ENCODE assay signal across 8 cellular contexts in genomic region chr3:141386611-141387110, GRCh38. TPM values are rescaled to one million over a fixed set of nuclear protein-coding genes. Genes with fewer than 3 reads are reported as not detected.
DNase-seq lines count a peak whose midpoint lies in the region; ATAC-seq and TF ChIP-seq lines count a peak whose summit lies in the region.

No MANE protein-coding gene starts in this region.

- no peak for DNase-seq in CD4-positive, CD25-positive, alpha-beta regulatory T cell
- no peak for DNase-seq in left lung
- DNase-seq in DMS153 treated with DMSO at 0.1 percent for 48 hours (lab: John Stamatoyannopoulos, UW; ENCODE audit: unreplicated experiment), result no peak

- H3K9me3 ChIP-seq in CD4-positive, CD25-positive, alpha-beta regulatory T cell (ENCODE audit: control insufficient read depth in 2 of 2, low read length in 2 of 2), result no peaks in the 10 kb centered on the region
- H3K9me3 ChIP-seq in HEK293 (ENCODE audit: control insufficient read depth, insufficient read depth, low read depth, low read length) (no peaks in the 10 kb centered on the region), SU-DHL-6 (ENCODE audit: insufficient read depth, low read length) (no peaks in the 10 kb centered on the region), left lung (no peaks in the 10 kb centered on the region)

- H3K27ac Mint-ChIP-seq in CD4-positive, CD25-positive, alpha-beta regulatory T cell, result peak overlapping the region in 2 of 3 donors; percentile 15 to 27

- TF ChIP-seq CTCF in HEK293 (tag by site-specific recombination; IDR thresholded peaks at IDR 0.05), result no peak
- no peak for TF ChIP-seq CTCF in SU-DHL-6 (IDR thresholded peaks at IDR 0.05; ENCODE audit: insufficient read depth, low read length, poor library complexity, severe bottlenecking)
- no peak for TF ChIP-seq CTCF in left lung (IDR thresholded peaks at IDR 0.05)

- H3K4me3 Mint-ChIP-seq in CD4-positive, CD25-positive, alpha-beta regulatory T cell, result peak overlapping the region; percentile 57 to 75 (median 72)

- peak in 1 of 2 donors; percentile 16 for ATAC-seq in CD4-positive, CD25-positive, alpha-beta regulatory T cell (ENCODE audit: low read depth in 2 of 2)
- ATAC-seq in left lung (peak; percentile 23), HG03196 (IDR thresholded peaks at IDR 0.05; ENCODE audit: unreplicated experiment) (no peak), GM18520 (IDR thresholded peaks at IDR 0.05; ENCODE audit: unreplicated experiment) (no peak), HG03378 (IDR thresholded peaks at IDR 0.05; ENCODE audit: unreplicated experiment) (no peak)

- no peaks in the 10 kb centered on the region for H3K9me2 ChIP-seq in SU-DHL-6 (replicated peaks; ENCODE audit: insufficient read depth, low read length)

- POLR2A ChIA-PET in HEK293 (lab: Yijun Ruan, JAX), result no interaction called here

- H3K9ac ChIP-seq in SU-DHL-6 (ENCODE audit: low read length), result peak overlapping the region; percentile 64

- H3K27ac ChIP-seq in CD4-positive, CD25-positive, alpha-beta regulatory T cell (ENCODE audit: insufficient read depth, low read length, poor library complexity, severe bottlenecking), result peak overlapping the region; percentile 23
- H3K27ac ChIP-seq in HEK293 (ENCODE audit: extremely low read depth, low read depth, low read length), result no peak overlapping the region
- peak overlapping the region; percentile 93 for H3K27ac ChIP-seq in SU-DHL-6 (ENCODE audit: low read depth, low read length)
- peak overlapping the region; percentile 51 to 79 for H3K27ac ChIP-seq in left lung

- H3K4me1 Mint-ChIP-seq in CD4-positive, CD25-positive, alpha-beta regulatory T cell, result peaks cover 5 to 19% (median 13%) of the 10 kb centered on the region in 4 donors

- H3K36me3 ChIP-seq in CD4-positive, CD25-positive, alpha-beta regulatory T cell (ENCODE audit: control insufficient read depth, insufficient read depth, low read length), result no peaks in the 10 kb centered on the region
- H3K36me3 ChIP-seq in HEK293 (ENCODE audit: control insufficient read depth in 2 of 2, insufficient read depth in 1 of 2, low read length in 2 of 2), result no peaks in the 10 kb centered on the region
- no peaks in the 10 kb centered on the region for H3K36me3 ChIP-seq in SU-DHL-6 (ENCODE audit: low read length)
- peaks cover 0 to 8% of the 10 kb centered on the region in 2 donors for H3K36me3 ChIP-seq in left lung

- H3K4me2 ChIP-seq in SU-DHL-6 (ENCODE audit: low read depth, low read length, poor library complexity, severe bottlenecking), result peak overlapping the region; percentile 78

- peaks cover 26% of the 10 kb centered on the region for H3F3A ChIP-seq in SU-DHL-6 (ENCODE audit: insufficient read depth)

- peak overlapping the region; percentile 86 for H3K4me3 ChIP-seq in CD4-positive, CD25-positive, alpha-beta regulatory T cell (ENCODE audit: low read depth, low read length)
- H3K4me3 ChIP-seq in HEK293 (ENCODE audit: low read depth, low read length), result no peak overlapping the region
- peak overlapping the region; percentile 61 for H3K4me3 ChIP-seq in SU-DHL-6 (ENCODE audit: insufficient read depth, low read length, poor library complexity, severe bottlenecking)
- peak overlapping the region; percentile 5 to 17 for H3K4me3 ChIP-seq in left lung

- H3K9me3 Mint-ChIP-seq in CD4-positive, CD25-positive, alpha-beta regulatory T cell, result no peaks in the 10 kb centered on the region

- no peaks in the 10 kb centered on the region for H4K20me1 ChIP-seq in SU-DHL-6 (ENCODE audit: low read depth, low read length)

- H3K4me1 ChIP-seq in CD4-positive, CD25-positive, alpha-beta regulatory T cell (ENCODE audit: control insufficient read depth, insufficient read depth, low read length, poor library complexity, severe bottlenecking), result peaks cover 20% of the 10 kb centered on the region
- H3K4me1 ChIP-seq in HEK293 (ENCODE audit: control insufficient read depth, insufficient read depth, low read length) (peaks cover 4% of the 10 kb centered on the region; the same call in 1 of the 2 replicates), left lung (peaks cover 4 to 7% of the 10 kb centered on the region in 2 donors)

- no peaks in the 10 kb centered on the region for H3K27me3 Mint-ChIP-seq in CD4-positive, CD25-positive, alpha-beta regulatory T cell

- CTCF ChIA-PET in HEK293 (lab: Yijun Ruan, JAX), result no interaction called here

- H2AFZ ChIP-seq in SU-DHL-6 (ENCODE audit: low read depth, low read length, severe bottlenecking), result no peak overlapping the region

- H3K36me3 Mint-ChIP-seq in CD4-positive, CD25-positive, alpha-beta regulatory T cell, result peaks cover 3% of the 10 kb centered on the region

- peaks cover 13% of the 10 kb centered on the region; the same call in 1 of the 2 replicates for H3K79me2 ChIP-seq in SU-DHL-6 (ENCODE audit: insufficient read depth, low read length)

- H3K27me3 ChIP-seq in CD4-positive, CD25-positive, alpha-beta regulatory T cell (ENCODE audit: control insufficient read depth, insufficient read depth, low read length), result no peaks in the 10 kb centered on the region
- H3K27me3 ChIP-seq in SU-DHL-6 (ENCODE audit: low read length) (no peaks in the 10 kb centered on the region), left lung (no peaks in the 10 kb centered on the region)

- intact Hi-C loops in left lung (cut with DNase I), result no loop called here

TF ChIP-seq in HEK293, 187 proteins besides CTCF, POLR2A, EP300 and RAD21 (continues in another document):
- TF ChIP-seq ATF2 (tag by site-specific recombination; IDR thresholded peaks at IDR 0.05; ENCODE audit: low read depth) (peak; percentile 53; the same call in 1 of the 2 replicates), ZNF473 (tag by site-specific recombination; IDR thresholded peaks at IDR 0.05) (no peak), ZNF19 (tag by site-specific recombination; IDR thresholded peaks at IDR 0.05; ENCODE audit: low read depth) (no peak), ZNF133 (tag by site-specific recombination; IDR thresholded peaks at IDR 0.05) (no peak), TCF7L2 (IDR thresholded peaks at IDR 0.05; ENCODE audit: borderline replicate concordance, low read depth, low read length) (no peak), INSM2 (tag by site-specific recombination; IDR thresholded peaks at IDR 0.05) (no peak), SALL2 (tag by site-specific recombination; IDR thresholded peaks at IDR 0.05; ENCODE audit: borderline replicate concordance) (no peak), PRDM6 (tag by site-specific recombination; IDR thresholded peaks at IDR 0.05) (peak; percentile 58; the same call in 1 of the 2 replicates), ZBTB20 (tag by site-specific recombination; IDR thresholded peaks at IDR 0.05) (peak; percentile 51; the same call in 1 of the 2 replicates), ZNF558 (tag by site-specific recombination; IDR thresholded peaks at IDR 0.05) (no peak), MEIS1 (CRISPR knock-in tag; IDR thresholded peaks at IDR 0.05; ENCODE audit: borderline replicate concordance) (no peak), ZSCAN4 (tag by site-specific recombination; IDR thresholded peaks at IDR 0.05) (no peak), IKZF3 (tag by site-specific recombination; IDR thresholded peaks at IDR 0.05) (no peak), TRIM28 (IDR thresholded peaks at IDR 0.05; ENCODE audit: borderline replicate concordance, low read length) (0 out of 2 replicates have a peak, but pooled peaks have one; percentile 50)

RNA-seq across cellular contexts. Expression of gene ZBTB38, which starts 18.4 kb away (rescaled TPM):
- total RNA-seq in CD4-positive, CD25-positive, alpha-beta regulatory T cell, result 75.7 TPM
- polyA plus RNA-seq in CD4-positive, CD25-positive, alpha-beta regulatory T cell, result 100 to 1,000 TPM in 2 of 4 donors, 10 to 100 TPM in 2; 65.0 to 148 (median 116) TPM
- total RNA-seq in left lung, result 10 to 100 TPM; 84.0 to 91.4 TPM
